Comparison of ENCODE assay signal across 17 cellular contexts in the genomic region with DNA sequence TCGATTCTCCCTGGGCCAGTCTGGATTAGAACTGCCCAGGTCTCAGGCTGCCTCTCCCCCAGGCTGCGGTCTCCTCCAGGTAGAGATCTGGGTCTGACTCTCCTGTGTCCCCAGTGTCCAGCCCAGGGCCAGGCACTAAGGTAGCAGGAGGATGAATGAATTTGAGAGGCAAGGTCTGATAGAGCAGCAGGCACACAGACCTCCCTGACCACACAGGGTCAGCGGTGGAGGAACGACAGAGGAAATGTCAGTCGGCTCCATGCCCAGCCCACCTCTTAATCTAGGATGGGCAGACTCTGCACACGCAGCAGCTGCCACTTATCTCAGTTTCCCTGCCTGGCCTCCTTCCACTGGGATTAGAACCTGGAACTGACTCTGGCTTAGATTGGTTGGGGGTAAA.
DNase-seq lines count a peak whose midpoint lies in the region; ATAC-seq and TF ChIP-seq lines count a peak whose summit lies in the region.
"Had no signal": no experiment of that assay in that cellular context is flagged by ENCODE, and none has a peak within 500 bp of the region (broad histone marks: within the 10 kb centered on the region; RNA-seq: fewer than 3 reads in every experiment).

No MANE protein-coding gene starts in this region.

- no peaks in the 10 kb centered on the region for H3K9me3 ChIP-seq in WERI-Rb-1 (ENCODE audit: severe bottlenecking)
- no peaks in the 10 kb centered on the region for H3K9me3 ChIP-seq in lower lobe of right lung
- H3K9me3 ChIP-seq: BE2C, Caco-2 had no signal

- H3K9me3 Mint-ChIP-seq in activated T-cell treated with anti-CD3 and anti-CD28 coated beads, Interleukin-2, amount 50 U/mL, for 24 hours = no peaks in the 10 kb centered on the region
- H3K9me3 Mint-ChIP-seq: CD4-positive, alpha-beta T cell; GM23338 had no signal

- no peaks in the 10 kb centered on the region for H3K36me3 ChIP-seq in WERI-Rb-1
- H3K36me3 ChIP-seq in lower lobe of right lung = no peaks in the 10 kb centered on the region
- H3K36me3 ChIP-seq: BE2C had no signal

- H3K4me1 Mint-ChIP-seq in activated T-cell treated with anti-CD3 and anti-CD28 coated beads, Interleukin-2, amount 50 U/mL, for 24 hours (ENCODE audit: low read depth) = no peaks in the 10 kb centered on the region

- peak; percentile 54 for DNase-seq in activated effector memory CD4-positive, alpha-beta T cell treated with anti-CD3 and anti-CD28 coated beads, Interleukin-2, amount 50 U/mL, for 16 hours
- DNase-seq in activated effector memory CD4-positive, alpha-beta T cell treated with Interleukin-2 at 50 U/mL for 16 hours = no peak
- DNase-seq in WERI-Rb-1 = no peak
- peak; percentile 17 for DNase-seq in lower lobe of right lung
- no peak for DNase-seq in DMS153 treated with DMSO at 0.1 percent for 48 hours (lab: John Stamatoyannopoulos, UW; ENCODE audit: unreplicated experiment)
- DNase-seq in activated T-cell treated with anti-CD3 and anti-CD28 coated beads, Interleukin-2, amount 50 U/mL, for 24 hours = no peak
- DNase-seq: ACHN; BE2C; C1 segment of cervical spinal cord; Caco-2; CD4-positive, alpha-beta T cell; DMS79; GDM1; HCEC 1CT had no signal

- no peak overlapping the region for H3K27ac ChIP-seq in WERI-Rb-1
- H3K27ac ChIP-seq in lower lobe of right lung = no peak overlapping the region
- H3K27ac ChIP-seq: HL-60 had no signal

- ATAC-seq in lower lobe of right lung (no peak), HG02870 (IDR thresholded peaks at IDR 0.05; ENCODE audit: unreplicated experiment) (no peak)
- ATAC-seq: GM23338 had no signal

- H3K4me3 Mint-ChIP-seq in activated T-cell treated with anti-CD3 and anti-CD28 coated beads, Interleukin-2, amount 50 U/mL, for 24 hours = no peak overlapping the region
- H3K4me3 Mint-ChIP-seq: CD4-positive, alpha-beta T cell; GM23338 had no signal

- no peaks in the 10 kb centered on the region for H3K36me3 Mint-ChIP-seq in activated T-cell treated with anti-CD3 and anti-CD28 coated beads, Interleukin-2, amount 50 U/mL, for 24 hours (ENCODE audit: low read depth)

- H3K27me3 ChIP-seq in WERI-Rb-1 (ENCODE audit: insufficient read depth, low read depth, severe bottlenecking) (no peaks in the 10 kb centered on the region), lower lobe of right lung (ENCODE audit: low read depth) (peaks cover 27% of the 10 kb centered on the region)
- H3K27me3 ChIP-seq: BE2C had no signal

- no peak overlapping the region for H3K4me3 ChIP-seq in WERI-Rb-1 (ENCODE audit: low read depth, low read length)
- H3K4me3 ChIP-seq in lower lobe of right lung = no peak overlapping the region
- H3K4me3 ChIP-seq: GM23338 had no signal

- peaks cover 35% of the 10 kb centered on the region for H3K27me3 Mint-ChIP-seq in activated T-cell treated with anti-CD3 and anti-CD28 coated beads, Interleukin-2, amount 50 U/mL, for 24 hours

- no peak overlapping the region for H3K27ac Mint-ChIP-seq in activated T-cell treated with anti-CD3 and anti-CD28 coated beads, Interleukin-2, amount 50 U/mL, for 24 hours
- H3K27ac Mint-ChIP-seq: CD4-positive, alpha-beta T cell; GM23338 had no signal

- intact Hi-C loops in lower lobe of right lung (cut with DNase I) = no loop called here

- TF ChIP-seq CTCF in WERI-Rb-1 (IDR thresholded peaks at IDR 0.05; ENCODE audit: low read depth, low read length) = peak; percentile 48
- TF ChIP-seq CTCF in lower lobe of right lung (IDR thresholded peaks at IDR 0.05) = no peak

- no peaks in the 10 kb centered on the region for H3K4me1 ChIP-seq in lower lobe of right lung
- H3K4me1 ChIP-seq: Caco-2 had no signal

Comparison
In these comparisons a context has a peak if more than half of its experiments do, and no peak if none do; other contexts are left out.
1. DNase-seq: peak in activated effector memory CD4-positive, alpha-beta T cell treated with anti-CD3 and anti-CD28 coated beads, Interleukin-2, amount 50 U/mL, for 16 hours (single experiment) and lower lobe of right lung (single experiment); none in activated effector memory CD4-positive, alpha-beta T cell treated with Interleukin-2 at 50 U/mL for 16 hours (single experiment), WERI-Rb-1 (single experiment), DMS153 treated with DMSO at 0.1 percent for 48 hours (single experiment) and activated T-cell treated with anti-CD3 and anti-CD28 coated beads, Interleukin-2, amount 50 U/mL, for 24 hours (single experiment).